ENCODE assay signal across 1 cellular context in genomic region chr17:35553310-35553709, GRCh38.
TF ChIP-seq lines count a peak whose summit lies in the region.

No MANE protein-coding gene starts in this region.

TF ChIP-seq in HepG2, 621 proteins besides CTCF, POLR2A, EP300 and RAD21:
- TF ChIP-seq ZFY (CRISPR knock-in tag; IDR thresholded peaks at IDR 0.05) (no peak), ZBTB20 (CRISPR knock-in tag; IDR thresholded peaks at IDR 0.05; ENCODE audit: borderline replicate concordance, low read depth) (no peak), E2F2 (CRISPR knock-in tag; IDR thresholded peaks at IDR 0.05; ENCODE audit: borderline replicate concordance) (no peak), RFX5 (IDR thresholded peaks at IDR 0.05; ENCODE audit: low read depth, low read length) (no peak), MAFF (IDR thresholded peaks at IDR 0.05; ENCODE audit: low read depth, low read length) (peak; percentile 89), REXO4 (CRISPR knock-in tag; IDR thresholded peaks at IDR 0.05; ENCODE audit: borderline replicate concordance) (no peak), ZNF451 (CRISPR knock-in tag; IDR thresholded peaks at IDR 0.05) (no peak), SIN3B (IDR thresholded peaks at IDR 0.05; ENCODE audit: low read length) (no peak), ZNF280B (CRISPR knock-in tag; IDR thresholded peaks at IDR 0.05; ENCODE audit: borderline replicate concordance) (no peak), ZNF547 (CRISPR knock-in tag; IDR thresholded peaks at IDR 0.05) (no peak), SMAD9 (CRISPR knock-in tag; IDR thresholded peaks at IDR 0.05) (no peak), ZNF672 (CRISPR knock-in tag; IDR thresholded peaks at IDR 0.05) (no peak), PCBP2 (optimal IDR thresholded peaks at IDR 0.05; ENCODE audit: low read depth, low read length, poor library complexity, severe bottlenecking) (no peak), POLR2AphosphoS2 (IDR thresholded peaks at IDR 0.05; ENCODE audit: low read depth, low read length) (no peak), RBM22 (optimal IDR thresholded peaks at IDR 0.05; ENCODE audit: low read length) (no peak), ZNF770 (CRISPR knock-in tag; IDR thresholded peaks at IDR 0.05) (no peak), MAFK (conservative IDR thresholded peaks at IDR 0.05 in 1 of 2, IDR thresholded peaks at IDR 0.05 in 1 of 2; ENCODE audit: low read length in 2 of 2) (peak; percentile 77 to 86; a peak in 3 of 4 replicates)
TF ChIP-seq in HepG2: peak in this region for 2.
